1 cellular context compared by ENCODE assay signal in genomic region chr22:45273452-45274075, GRCh38.
A peak's percentile ranks its signal among the peaks of the same experiment; 100 is the strongest.
TF ChIP-seq lines count a peak whose summit lies in the region.

No MANE protein-coding gene starts in this region.

TF ChIP-seq in K562, 482 proteins besides CTCF, POLR2A, EP300 and RAD21:
- TF ChIP-seq SPI1 (IDR thresholded peaks at IDR 0.05; ENCODE audit: borderline replicate concordance, low read depth, low read length) (0 out of 2 replicates have a peak, but pooled peaks have one; percentile 11), THAP7 (CRISPR knock-in tag; IDR thresholded peaks at IDR 0.05) (no peak), HNRNPUL1 (IDR thresholded peaks at IDR 0.05; ENCODE audit: low read length) (no peak)
